ENCODE assay signal across 1 cellular context in genomic region chrX:119041175-119041574, GRCh38.
TF ChIP-seq lines count a peak whose summit lies in the region.

No MANE protein-coding gene starts in this region.

TF ChIP-seq in GM23338, 12 proteins besides CTCF, POLR2A, EP300 and RAD21 (continued from another document):
- TF ChIP-seq, protein P1, sequence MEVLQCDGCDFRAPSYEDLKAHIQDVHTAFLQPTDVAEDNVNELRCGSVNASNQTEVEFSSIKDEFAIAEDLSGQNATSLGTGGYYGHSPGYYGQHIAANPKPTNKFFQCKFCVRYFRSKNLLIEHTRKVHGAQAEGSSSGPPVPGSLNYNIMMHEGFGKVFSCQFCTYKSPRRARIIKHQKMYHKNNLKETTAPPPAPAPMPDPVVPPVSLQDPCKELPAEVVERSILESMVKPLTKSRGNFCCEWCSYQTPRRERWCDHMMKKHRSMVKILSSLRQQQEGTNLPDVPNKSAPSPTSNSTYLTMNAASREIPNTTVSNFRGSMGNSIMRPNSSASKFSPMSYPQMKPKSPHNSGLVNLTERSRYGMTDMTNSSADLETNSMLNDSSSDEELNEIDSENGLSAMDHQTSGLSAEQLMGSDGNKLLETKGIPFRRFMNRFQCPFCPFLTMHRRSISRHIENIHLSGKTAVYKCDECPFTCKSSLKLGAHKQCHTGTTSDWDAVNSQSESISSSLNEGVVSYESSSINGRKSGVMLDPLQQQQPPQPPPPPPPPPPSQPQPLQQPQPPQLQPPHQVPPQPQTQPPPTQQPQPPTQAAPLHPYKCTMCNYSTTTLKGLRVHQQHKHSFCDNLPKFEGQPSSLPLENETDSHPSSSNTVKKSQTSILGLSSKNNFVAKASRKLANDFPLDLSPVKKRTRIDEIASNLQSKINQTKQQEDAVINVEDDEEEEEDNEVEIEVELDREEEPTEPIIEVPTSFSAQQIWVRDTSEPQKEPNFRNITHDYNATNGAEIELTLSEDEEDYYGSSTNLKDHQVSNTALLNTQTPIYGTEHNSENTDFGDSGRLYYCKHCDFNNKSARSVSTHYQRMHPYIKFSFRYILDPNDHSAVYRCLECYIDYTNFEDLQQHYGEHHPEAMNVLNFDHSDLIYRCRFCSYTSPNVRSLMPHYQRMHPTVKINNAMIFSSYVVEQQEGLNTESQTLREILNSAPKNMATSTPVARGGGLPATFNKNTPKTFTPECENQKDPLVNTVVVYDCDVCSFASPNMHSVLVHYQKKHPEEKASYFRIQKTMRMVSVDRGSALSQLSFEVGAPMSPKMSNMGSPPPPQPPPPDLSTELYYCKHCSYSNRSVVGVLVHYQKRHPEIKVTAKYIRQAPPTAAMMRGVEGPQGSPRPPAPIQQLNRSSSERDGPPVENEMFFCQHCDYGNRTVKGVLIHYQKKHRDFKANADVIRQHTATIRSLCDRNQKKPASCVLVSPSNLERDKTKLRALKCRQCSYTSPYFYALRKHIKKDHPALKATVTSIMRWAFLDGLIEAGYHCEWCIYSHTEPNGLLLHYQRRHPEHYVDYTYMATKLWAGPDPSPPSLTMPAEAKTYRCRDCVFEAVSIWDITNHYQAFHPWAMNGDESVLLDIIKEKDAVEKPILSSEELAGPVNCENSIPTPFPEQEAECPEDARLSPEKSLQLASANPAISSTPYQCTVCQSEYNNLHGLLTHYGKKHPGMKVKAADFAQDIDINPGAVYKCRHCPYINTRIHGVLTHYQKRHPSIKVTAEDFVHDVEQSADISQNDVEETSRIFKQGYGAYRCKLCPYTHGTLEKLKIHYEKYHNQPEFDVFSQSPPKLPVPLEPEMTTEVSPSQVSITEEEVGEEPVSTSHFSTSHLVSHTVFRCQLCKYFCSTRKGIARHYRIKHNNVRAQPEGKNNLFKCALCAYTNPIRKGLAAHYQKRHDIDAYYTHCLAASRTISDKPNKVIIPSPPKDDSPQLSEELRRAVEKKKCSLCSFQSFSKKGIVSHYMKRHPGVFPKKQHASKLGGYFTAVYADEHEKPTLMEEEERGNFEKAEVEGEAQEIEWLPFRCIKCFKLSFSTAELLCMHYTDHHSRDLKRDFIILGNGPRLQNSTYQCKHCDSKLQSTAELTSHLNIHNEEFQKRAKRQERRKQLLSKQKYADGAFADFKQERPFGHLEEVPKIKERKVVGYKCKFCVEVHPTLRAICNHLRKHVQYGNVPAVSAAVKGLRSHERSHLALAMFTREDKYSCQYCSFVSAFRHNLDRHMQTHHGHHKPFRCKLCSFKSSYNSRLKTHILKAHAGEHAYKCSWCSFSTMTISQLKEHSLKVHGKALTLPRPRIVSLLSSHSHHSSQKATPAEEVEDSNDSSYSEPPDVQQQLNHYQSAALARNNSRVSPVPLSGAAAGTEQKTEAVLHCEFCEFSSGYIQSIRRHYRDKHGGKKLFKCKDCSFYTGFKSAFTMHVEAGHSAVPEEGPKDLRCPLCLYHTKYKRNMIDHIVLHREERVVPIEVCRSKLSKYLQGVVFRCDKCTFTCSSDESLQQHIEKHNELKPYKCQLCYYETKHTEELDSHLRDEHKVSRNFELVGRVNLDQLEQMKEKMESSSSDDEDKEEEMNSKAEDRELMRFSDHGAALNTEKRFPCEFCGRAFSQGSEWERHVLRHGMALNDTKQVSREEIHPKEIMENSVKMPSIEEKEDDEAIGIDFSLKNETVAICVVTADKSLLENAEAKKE (CRISPR knock-in tag; IDR thresholded peaks at IDR 0.05), result no peak
TF ChIP-seq in GM23338: peak in this region for 0.
